ENCODE assay signal across 13 cellular contexts in genomic region chr2:238259085-238260020, GRCh38. TPM values are rescaled to one million over a fixed set of nuclear protein-coding genes. Genes with fewer than 3 reads are reported as not detected.
DNase-seq lines count a peak whose midpoint lies in the region; ATAC-seq and TF ChIP-seq lines count a peak whose summit lies in the region.
"Had no signal": no experiment of that assay in that cellular context is flagged by ENCODE, and none has a peak within 500 bp of the region (broad histone marks: within the 10 kb centered on the region; RNA-seq: fewer than 3 reads in every experiment).

No MANE protein-coding gene starts in this region.

- H4K20me1 ChIP-seq in MM.1S (ENCODE audit: insufficient read depth, low read length) = no peaks in the 10 kb centered on the region

- H3K9me2 ChIP-seq in MM.1S (replicated peaks; ENCODE audit: insufficient read depth, low read length) = no peaks in the 10 kb centered on the region

- H3K4me1 Mint-ChIP-seq in activated CD4-positive, alpha-beta T cell treated with anti-CD3 and anti-CD28 coated beads for 36 hours = peaks cover 3% of the 10 kb centered on the region
- H3K4me1 Mint-ChIP-seq in chondrocyte (ENCODE audit: low read depth) (peaks cover 37% of the 10 kb centered on the region), osteocyte (ENCODE audit: unreplicated experiment) (peaks cover 9% of the 10 kb centered on the region)
- H3K4me1 Mint-ChIP-seq in activated T-cell treated with anti-CD3 and anti-CD28 coated beads, Interleukin-2, amount 50 U/mL, for 4 hours (ENCODE audit: low read depth) = peaks cover 5% of the 10 kb centered on the region

- TF ChIP-seq CTCF in MM.1S (IDR thresholded peaks at IDR 0.05; ENCODE audit: low read length) (peak; percentile 60), chondrocyte (IDR thresholded peaks at IDR 0.05) (peak; percentile 54), osteocyte (IDR thresholded peaks at IDR 0.05) (peak; percentile 6)

- peak overlapping the region; percentile 76 for H3K4me2 ChIP-seq in MM.1S (ENCODE audit: low read depth, low read length)

- no peaks in the 10 kb centered on the region for H3K27me3 ChIP-seq in MM.1S (replicated peaks; ENCODE audit: insufficient read depth, low read length)

- DNase-seq in activated CD4-positive, alpha-beta T cell treated with anti-CD3 and anti-CD28 coated beads for 36 hours = peak; percentile 26
- no peak for DNase-seq in activated CD4-positive, alpha-beta T cell treated with anti-CD3 and anti-CD28 coated beads for 48 hours
- DNase-seq in MM.1S (peak; percentile 96), chondrocyte (ENCODE audit: low spot score) (peak; percentile 87), osteocyte (ENCODE audit: extremely low spot score, unreplicated experiment) (no peak), NCI-H2107 (lab: John Stamatoyannopoulos, UW) (no peak)
- DNase-seq in activated T-cell treated with anti-CD3 and anti-CD28 coated beads, Interleukin-2, amount 50 U/mL, for 4 hours = no peak
- DNase-seq: activated CD8-positive, alpha-beta memory T cell treated with anti-CD3 and anti-CD28 coated beads, Interleukin-2, amount 50 U/mL, for 48 hours; erythroblast; natural killer cell; NCI-H1105 treated with DMSO at 0.1 percent for 48 hours; T-helper 9 cell had no signal

- H3K79me2 ChIP-seq in MM.1S (ENCODE audit: low read length) = peaks cover 13% of the 10 kb centered on the region; the same call in 1 of the 2 replicates

- POLR2A ChIA-PET in activated CD4-positive, alpha-beta T cell treated with anti-CD3 and anti-CD28 coated beads for 36 hours (lab: Charles Lee) = no interaction called here

- H3K9me3 Mint-ChIP-seq in activated CD4-positive, alpha-beta T cell treated with anti-CD3 and anti-CD28 coated beads for 36 hours (ENCODE audit: low read depth) = no peaks in the 10 kb centered on the region
- H3K9me3 Mint-ChIP-seq in chondrocyte (ENCODE audit: low read depth) (no peaks in the 10 kb centered on the region), osteocyte (ENCODE audit: unreplicated experiment) (no peaks in the 10 kb centered on the region)
- no peaks in the 10 kb centered on the region for H3K9me3 Mint-ChIP-seq in activated T-cell treated with anti-CD3 and anti-CD28 coated beads, Interleukin-2, amount 50 U/mL, for 4 hours
- H3K9me3 Mint-ChIP-seq: natural killer cell had no signal

- H3K27ac ChIP-seq in MM.1S (ENCODE audit: low read length) = peak overlapping the region; percentile 96

- H3F3A ChIP-seq in MM.1S (ENCODE audit: insufficient read depth, low read length) = peaks cover 48% of the 10 kb centered on the region

- no peak overlapping the region for H3K27ac Mint-ChIP-seq in activated CD4-positive, alpha-beta T cell treated with anti-CD3 and anti-CD28 coated beads for 36 hours
- H3K27ac Mint-ChIP-seq in chondrocyte (ENCODE audit: unreplicated experiment) (no peak overlapping the region), osteocyte (ENCODE audit: unreplicated experiment) (no peak overlapping the region)
- H3K27ac Mint-ChIP-seq: natural killer cell had no signal

- H3K4me3 ChIP-seq in MM.1S (ENCODE audit: low read length) = no peak overlapping the region

- intact Hi-C loops in activated CD4-positive, alpha-beta T cell treated with anti-CD3 and anti-CD28 coated beads for 36 hours (cut with DNase I, micrococcal nuclease) = loop anchor here (5.0 to 10.0 kb wide), 3 partner anchors 95 to 677 kb away; partner anchors contain the start of gene RAMP1 (in 1 of the 2)

- ATAC-seq in activated CD4-positive, alpha-beta T cell treated with anti-CD3 and anti-CD28 coated beads for 36 hours = no peak
- no peak for ATAC-seq in activated T-cell treated with anti-CD3 and anti-CD28 coated beads, Interleukin-2, amount 50 U/mL, for 4 hours
- ATAC-seq in HG03045 (IDR thresholded peaks at IDR 0.05; ENCODE audit: unreplicated experiment) = no peak

- H3K9ac ChIP-seq in MM.1S (ENCODE audit: low read length) = peak overlapping the region; percentile 38

- H3K27me3 Mint-ChIP-seq in activated CD4-positive, alpha-beta T cell treated with anti-CD3 and anti-CD28 coated beads for 36 hours = no peaks in the 10 kb centered on the region
- H3K27me3 Mint-ChIP-seq in chondrocyte (ENCODE audit: low read depth) (no peaks in the 10 kb centered on the region), osteocyte (ENCODE audit: unreplicated experiment) (no peaks in the 10 kb centered on the region)
- no peaks in the 10 kb centered on the region for H3K27me3 Mint-ChIP-seq in activated T-cell treated with anti-CD3 and anti-CD28 coated beads, Interleukin-2, amount 50 U/mL, for 4 hours (ENCODE audit: low read depth)

- no peak overlapping the region for H3K4me3 Mint-ChIP-seq in activated CD4-positive, alpha-beta T cell treated with anti-CD3 and anti-CD28 coated beads for 36 hours
- no peak overlapping the region for H3K4me3 Mint-ChIP-seq in chondrocyte (ENCODE audit: unreplicated experiment)
- no peak overlapping the region for H3K4me3 Mint-ChIP-seq in osteocyte (ENCODE audit: unreplicated experiment)
- no peak overlapping the region for H3K4me3 Mint-ChIP-seq in activated T-cell treated with anti-CD3 and anti-CD28 coated beads, Interleukin-2, amount 50 U/mL, for 4 hours
- H3K4me3 Mint-ChIP-seq: natural killer cell had no signal

- H3K36me3 Mint-ChIP-seq in activated CD4-positive, alpha-beta T cell treated with anti-CD3 and anti-CD28 coated beads for 36 hours (ENCODE audit: low read depth) = peaks cover 26% of the 10 kb centered on the region
- H3K36me3 Mint-ChIP-seq in chondrocyte (ENCODE audit: low read depth) (peaks cover 2% of the 10 kb centered on the region), osteocyte (ENCODE audit: unreplicated experiment) (peaks cover 10% of the 10 kb centered on the region)
- H3K36me3 Mint-ChIP-seq in activated T-cell treated with anti-CD3 and anti-CD28 coated beads, Interleukin-2, amount 50 U/mL, for 4 hours (ENCODE audit: insufficient read depth) = peaks cover 28% of the 10 kb centered on the region
- H3K36me3 Mint-ChIP-seq: natural killer cell had no signal

- H3K36me3 ChIP-seq in MM.1S (replicated peaks; ENCODE audit: insufficient read depth, low read length) = no peaks in the 10 kb centered on the region

- H3K4me1 ChIP-seq in MM.1S (ENCODE audit: low read length) = peaks cover 71% of the 10 kb centered on the region

- H2AFZ ChIP-seq in MM.1S (ENCODE audit: low read length) = no peak overlapping the region

- H3K9me3 ChIP-seq in MM.1S (replicated peaks; ENCODE audit: insufficient read depth, low read length) = no peaks in the 10 kb centered on the region

- CTCF ChIA-PET in activated CD4-positive, alpha-beta T cell treated with anti-CD3 and anti-CD28 coated beads for 36 hours (lab: Charles Lee) = interaction anchor here (0.6 kb wide), 2 partner anchors 702 to 915 kb away, joined by 3 to 4 read pairs; no protein-coding TSS in a partner anchor

RNA-seq across cellular contexts. Expression of gene HES6, which starts 19.5 kb away (rescaled TPM):
- total RNA-seq in activated CD4-positive, alpha-beta T cell treated with anti-CD3 and anti-CD28 coated beads for 36 hours = 1 to 10 TPM; 1.8 to 4.0 TPM
- total RNA-seq in chondrocyte (16.2 to 33.3 TPM (median 16.5 TPM) in 3 replicates), osteocyte (6.2 and 6.5 TPM in 2 replicates)
- total RNA-seq in activated T-cell treated with anti-CD3 and anti-CD28 coated beads, Interleukin-2, amount 50 U/mL, for 4 hours = 1 to 10 TPM; 5.9 to 9.1 (median 8.0) TPM

RNA-seq across cellular contexts. Expression of gene PER2, which starts 29.1 kb away (rescaled TPM):
- total RNA-seq in activated CD4-positive, alpha-beta T cell treated with anti-CD3 and anti-CD28 coated beads for 36 hours = 10 to 100 TPM; 12.2 to 13.5 TPM
- total RNA-seq in chondrocyte = 2.7 to 3.3 TPM (median 2.9 TPM) in 3 replicates
- 3.7 and 5.7 TPM in 2 replicates for total RNA-seq in osteocyte
- 10 to 100 TPM; 22.8 to 25.4 (median 24.6) TPM for total RNA-seq in activated T-cell treated with anti-CD3 and anti-CD28 coated beads, Interleukin-2, amount 50 U/mL, for 4 hours

RNA-seq across cellular contexts. Expression of gene ILKAP, which starts 55.9 kb away (rescaled TPM):
- 10 to 100 TPM; 39.2 to 44.3 TPM for total RNA-seq in activated CD4-positive, alpha-beta T cell treated with anti-CD3 and anti-CD28 coated beads for 36 hours
- total RNA-seq in chondrocyte (24.9 to 36.7 TPM (median 29.7 TPM) in 3 replicates), osteocyte (34.1 and 37.2 TPM in 2 replicates)
- 10 to 100 TPM; 64.5 to 70.9 (median 66.5) TPM for total RNA-seq in activated T-cell treated with anti-CD3 and anti-CD28 coated beads, Interleukin-2, amount 50 U/mL, for 4 hours

Comparison
In these comparisons a context has a peak if more than half of its experiments do, and no peak if none do; other contexts are left out.
1. DNase-seq: peak in activated CD4-positive, alpha-beta T cell treated with anti-CD3 and anti-CD28 coated beads for 36 hours (single experiment), MM.1S (single experiment) and chondrocyte (single experiment); none in activated CD4-positive, alpha-beta T cell treated with anti-CD3 and anti-CD28 coated beads for 48 hours (single experiment), osteocyte (single experiment), NCI-H2107 (single experiment) and activated T-cell treated with anti-CD3 and anti-CD28 coated beads, Interleukin-2, amount 50 U/mL, for 4 hours (single experiment).
2. CTCF ChIP-seq: peak in every context shown above with its lines; median percentile 60 in MM.1S; 54 in chondrocyte; 6 in osteocyte.